Comparison of ENCODE assay signal across 22 cellular contexts in the genomic region with DNA sequence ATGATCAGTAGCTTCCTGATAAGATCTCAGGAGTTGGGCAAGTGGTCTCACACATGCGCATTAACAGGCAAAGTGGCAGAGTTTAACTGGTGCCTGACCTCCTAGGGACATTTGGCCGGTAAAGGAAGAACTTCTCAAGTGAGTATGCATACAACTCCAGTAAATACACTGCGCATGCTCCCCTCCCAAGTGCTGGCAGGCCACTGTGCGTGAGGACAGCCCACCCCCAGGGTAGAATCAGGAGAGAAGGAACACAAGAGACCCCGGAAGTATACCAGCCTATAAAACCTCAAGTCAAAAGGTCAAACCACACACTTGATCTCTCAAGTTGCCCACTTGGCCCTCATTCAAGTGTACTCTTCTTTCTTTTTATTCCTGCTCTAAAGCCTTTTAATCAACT.
DNase-seq lines count a peak whose midpoint lies in the region; ATAC-seq and TF ChIP-seq lines count a peak whose summit lies in the region.
"Had no signal": no experiment of that assay in that cellular context is flagged by ENCODE, and none has a peak within 500 bp of the region (broad histone marks: within the 10 kb centered on the region; RNA-seq: fewer than 3 reads in every experiment).

No MANE protein-coding gene starts in this region.

- H3K4me3 ChIP-seq in SJCRH30, result no peak overlapping the region
- no peak overlapping the region for H3K4me3 ChIP-seq in lower lobe of right lung
- H3K4me3 ChIP-seq in upper lobe of right lung, result no peak overlapping the region
- H3K4me3 ChIP-seq: PC-9 had no signal

- H3K27ac ChIP-seq in SJCRH30, result no peak overlapping the region
- no peak overlapping the region for H3K27ac ChIP-seq in lower lobe of right lung
- no peak overlapping the region for H3K27ac ChIP-seq in upper lobe of right lung
- H3K27ac ChIP-seq: 22Rv1, HL-60, PC-9 had no signal

- ATAC-seq in lower lobe of right lung, result peak; percentile 49 to 69
- ATAC-seq in upper lobe of right lung, result peak; percentile 47
- ATAC-seq: Right ventricle myocardium inferior had no signal

- peaks cover 43% of the 10 kb centered on the region for H3K4me1 ChIP-seq in SJCRH30
- H3K4me1 ChIP-seq in lower lobe of right lung, result peaks cover 28% of the 10 kb centered on the region
- H3K4me1 ChIP-seq in upper lobe of right lung, result peaks cover 23% of the 10 kb centered on the region

- TF ChIP-seq CTCF in lower lobe of right lung (IDR thresholded peaks at IDR 0.05) (no peak), upper lobe of right lung (IDR thresholded peaks at IDR 0.05) (no peak)

- intact Hi-C loops in lower lobe of right lung (cut with DNase I) (no loop called here), upper lobe of right lung (cut with DNase I) (no loop called here)

- H3K27me3 ChIP-seq in SJCRH30, result no peaks in the 10 kb centered on the region
- H3K27me3 ChIP-seq in lower lobe of right lung (ENCODE audit: low read depth), result no peaks in the 10 kb centered on the region
- H3K27me3 ChIP-seq in upper lobe of right lung, result no peaks in the 10 kb centered on the region
- H3K27me3 ChIP-seq: BE2C had no signal

- H3K36me3 ChIP-seq in SJCRH30 (no peaks in the 10 kb centered on the region), lower lobe of right lung (no peaks in the 10 kb centered on the region), upper lobe of right lung (no peaks in the 10 kb centered on the region)
- H3K36me3 ChIP-seq: BE2C had no signal

- DNase-seq in DMS53 (lab: John Stamatoyannopoulos, UW) (peak; percentile 31), DMS53 treated with DMSO at 0.1 percent for 48 hours (lab: John Stamatoyannopoulos, UW; ENCODE audit: unreplicated experiment) (no peak), SJCRH30 (peak; percentile 20 to 55), lower lobe of right lung (peak; percentile 66), upper lobe of right lung (no peak), NAMALWA (ENCODE audit: low spot score) (no peak), NCI-H1436 treated with DMSO at 0.1 percent for 48 hours (lab: John Stamatoyannopoulos, UW) (no peak)
- no peak for DNase-seq in activated CD4-positive, alpha-beta T cell treated with anti-CD3 and anti-CD28 coated beads for 48 hours
- DNase-seq: BE2C; Calu3; CD4-positive, alpha-beta T cell; DMS79; HCEC 1CT; NCI-H1048; NCI-H1694; NCI-H446 treated with DMSO at 0.1 percent for 48 hours; NCI-H774; PC-9; SK-N-SH had no signal

- H3K9me3 ChIP-seq in SJCRH30 (replicated peaks) (no peaks in the 10 kb centered on the region), lower lobe of right lung (no peaks in the 10 kb centered on the region), upper lobe of right lung (no peaks in the 10 kb centered on the region)
- H3K9me3 ChIP-seq: BE2C, SK-N-SH had no signal

Comparison
In these comparisons a context has a peak if more than half of its experiments do, and no peak if none do; other contexts are left out.
1. DNase-seq: peak in DMS53 (single experiment), SJCRH30 (2 of 2) and lower lobe of right lung (single experiment); none in DMS53 treated with DMSO at 0.1 percent for 48 hours (single experiment), upper lobe of right lung (single experiment), NAMALWA (single experiment), activated CD4-positive, alpha-beta T cell treated with anti-CD3 and anti-CD28 coated beads for 48 hours (single experiment) and NCI-H1436 treated with DMSO at 0.1 percent for 48 hours (single experiment).